Comparison of ENCODE assay signal across 13 cellular contexts in genomic region chr18:72160504-72161445, GRCh38.
DNase-seq lines count a peak whose midpoint lies in the region; ATAC-seq and TF ChIP-seq lines count a peak whose summit lies in the region.
"Had no signal": no experiment of that assay in that cellular context is flagged by ENCODE, and none has a peak within 500 bp of the region (broad histone marks: within the 10 kb centered on the region; RNA-seq: fewer than 3 reads in every experiment).

No MANE protein-coding gene starts in this region.

- no peaks in the 10 kb centered on the region for H3K4me1 Mint-ChIP-seq in activated CD4-positive, alpha-beta memory T cell treated with anti-CD3 and anti-CD28 coated beads, Interleukin-2, amount 10 ng/mL, durations not matched to agents 7 days and 5 days
- H3K4me1 Mint-ChIP-seq in progenitor cell of endocrine pancreas (ENCODE audit: low read depth) = peaks cover 2% of the 10 kb centered on the region

- no peak overlapping the region for H3K27ac Mint-ChIP-seq in activated CD4-positive, alpha-beta memory T cell treated with anti-CD3 and anti-CD28 coated beads, Interleukin-2, amount 10 ng/mL, durations not matched to agents 7 days and 5 days
- H3K27ac Mint-ChIP-seq in progenitor cell of endocrine pancreas = no peak overlapping the region

- POLR2A ChIA-PET in activated CD4-positive, alpha-beta memory T cell treated with anti-CD3 and anti-CD28 coated beads, Interleukin-2, amount 10 ng/mL, durations not matched to agents 7 days and 5 days (lab: Charles Lee) = no interaction called here

- no peaks in the 10 kb centered on the region for H3K27me3 Mint-ChIP-seq in activated CD4-positive, alpha-beta memory T cell treated with anti-CD3 and anti-CD28 coated beads, Interleukin-2, amount 10 ng/mL, durations not matched to agents 7 days and 5 days
- H3K27me3 Mint-ChIP-seq in progenitor cell of endocrine pancreas = no peaks in the 10 kb centered on the region

- H3K36me3 Mint-ChIP-seq in activated CD4-positive, alpha-beta memory T cell treated with anti-CD3 and anti-CD28 coated beads, Interleukin-2, amount 10 ng/mL, durations not matched to agents 7 days and 5 days (ENCODE audit: low read depth) = no peaks in the 10 kb centered on the region
- no peaks in the 10 kb centered on the region for H3K36me3 Mint-ChIP-seq in progenitor cell of endocrine pancreas (ENCODE audit: insufficient read depth)

- DNase-seq in DMS53 treated with DMSO at 0.1 percent for 48 hours (lab: John Stamatoyannopoulos, UW; ENCODE audit: unreplicated experiment) = peak; percentile 97
- DNase-seq in SHP77 (lab: John Stamatoyannopoulos, UW) = peak; percentile 78 to 90
- no peak for DNase-seq in activated CD4-positive, alpha-beta memory T cell treated with anti-CD3 and anti-CD28 coated beads, Interleukin-2, amount 10 ng/mL, durations not matched to agents 7 days and 5 days
- DNase-seq in activated T-cell treated with anti-CD3 and anti-CD28 coated beads, Interleukin-2, amount 50 U/mL, for 48 hours = no peak
- DNase-seq in progenitor cell of endocrine pancreas (ENCODE audit: low spot score, unreplicated experiment) = no peak
- no peak for DNase-seq in GDM1 (lab: John Stamatoyannopoulos, UW)
- DNase-seq: activated CD4-positive, alpha-beta T cell treated with anti-CD3 and anti-CD28 coated beads, Interleukin-2, amount 50 U/mL, for 4 hours; effector CD8-positive, alpha-beta T cell; Right ventricle myocardium superior; stimulated activated CD4-positive, alpha-beta T cell treated with anti-CD3 and anti-CD28 coated beads, Interleukin-2, amount 100 ng/mL, for 24 hours; substantia nigra had no signal

- no peak overlapping the region for H3K4me3 Mint-ChIP-seq in activated CD4-positive, alpha-beta memory T cell treated with anti-CD3 and anti-CD28 coated beads, Interleukin-2, amount 10 ng/mL, durations not matched to agents 7 days and 5 days
- H3K4me3 Mint-ChIP-seq in progenitor cell of endocrine pancreas (ENCODE audit: low read depth) = no peak overlapping the region

- H3K9me3 Mint-ChIP-seq in activated CD4-positive, alpha-beta memory T cell treated with anti-CD3 and anti-CD28 coated beads, Interleukin-2, amount 10 ng/mL, durations not matched to agents 7 days and 5 days = peaks cover 12% of the 10 kb centered on the region
- no peaks in the 10 kb centered on the region for H3K9me3 Mint-ChIP-seq in progenitor cell of endocrine pancreas (ENCODE audit: low read depth)

- TF ChIP-seq CTCF in progenitor cell of endocrine pancreas (IDR thresholded peaks at IDR 0.05; ENCODE audit: unreplicated experiment) = no peak

- CTCF ChIA-PET in activated CD4-positive, alpha-beta memory T cell treated with anti-CD3 and anti-CD28 coated beads, Interleukin-2, amount 10 ng/mL, durations not matched to agents 7 days and 5 days (lab: Charles Lee) = no interaction called here

- ATAC-seq in GM21528 (IDR thresholded peaks at IDR 0.05; ENCODE audit: low FRiP score, unreplicated experiment) (peak; percentile 95), HG03469 (IDR thresholded peaks at IDR 0.05; ENCODE audit: unreplicated experiment) (peak; percentile 71)

Comparison
In these comparisons a context has a peak if more than half of its experiments do, and no peak if none do; other contexts are left out.
1. DNase-seq: peak in DMS53 treated with DMSO at 0.1 percent for 48 hours (single experiment) and SHP77 (2 of 2); none in activated CD4-positive, alpha-beta memory T cell treated with anti-CD3 and anti-CD28 coated beads, Interleukin-2, amount 10 ng/mL, durations not matched to agents 7 days and 5 days (single experiment), activated T-cell treated with anti-CD3 and anti-CD28 coated beads, Interleukin-2, amount 50 U/mL, for 48 hours (0 of 2), progenitor cell of endocrine pancreas (single experiment) and GDM1 (single experiment).